ENCODE assay signal across 30 cellular contexts in genomic region chr1:91314643-91315042, GRCh38.
"Had no signal": no experiment of that assay in that cellular context is flagged by ENCODE, and none has a peak within 500 bp of the region (broad histone marks: within the 10 kb centered on the region; RNA-seq: fewer than 3 reads in every experiment).

No MANE protein-coding gene starts in this region.

- DNase-seq: hippocampal formation; kidney glomerular epithelial cell; left colon; left lung; mesendoderm; naive B cell; natural killer cell; nephron progenitor cell; occipital lobe; ovary; right lobe of liver; stimulated activated CD4-positive, alpha-beta T cell treated with anti-CD3 and anti-CD28 coated beads, Interleukin-15, amount 100 ng/mL, for 24 hours; stimulated activated CD4-positive, alpha-beta T cell treated with anti-CD3 and anti-CD28 coated beads, Interleukin-2, amount 100 ng/mL, for 24 hours; stimulated activated CD4-positive, alpha-beta T cell treated with anti-CD3 and anti-CD28 coated beads, Interleukin-4, amount 100 ng/mL, for 1 hour; stimulated activated naive B cell treated with anti-CD40 and anti-IgM and Interleukin-4, amounts not matched to agents 10 μg/mL and 1 μg/mL and 100 μg/mL, for 72 hours; tibial artery; trophoblast cell; upper lobe of right lung had no signal

- H3K27ac ChIP-seq: left lung, neural progenitor cell, neutrophil, ovary, right atrium auricular region, right lobe of liver, suprapubic skin, thoracic aorta, tibial artery, upper lobe of right lung had no signal

- H3K4me1 Mint-ChIP-seq: mesothelial cell of epicardium; naive B cell; natural killer cell; nephron progenitor cell; neural progenitor cell; stimulated activated naive B cell treated with anti-CD40 and anti-IgM and Interleukin-4, amounts not matched to agents 10 μg/mL and 1 μg/mL and 100 μg/mL, for 72 hours had no signal

- H3K27me3 ChIP-seq: left lung, neural progenitor cell, neutrophil, ovary, right atrium auricular region, right lobe of liver, suprapubic skin, tibial artery, upper lobe of right lung had no signal

- FAIRE-seq: keratinocyte, urothelium cell line had no signal

- H3K27me3 Mint-ChIP-seq: progenitor cell of endocrine pancreas; stimulated activated naive B cell treated with anti-CD40 and anti-IgM and Interleukin-4, amounts not matched to agents 10 μg/mL and 1 μg/mL and 100 μg/mL, for 72 hours had no signal

- H3K9me3 Mint-ChIP-seq: natural killer cell had no signal

- H3K27ac Mint-ChIP-seq: mesothelial cell of epicardium; naive B cell; natural killer cell; nephron progenitor cell; neural progenitor cell; progenitor cell of endocrine pancreas; stimulated activated naive B cell treated with anti-CD40 and anti-IgM and Interleukin-4, amounts not matched to agents 10 μg/mL and 1 μg/mL and 100 μg/mL, for 72 hours; stimulated activated naive CD8-positive, alpha-beta T cell treated with anti-CD3 and anti-CD28 coated beads, Interleukin-15, Interleukin-2, amounts not matched to agents 100 ng/mL and 50 ng/mL, for 24 hours had no signal

- H3K4me1 ChIP-seq: left lung, neural progenitor cell, right atrium auricular region, right lobe of liver, suprapubic skin, tibial artery, upper lobe of right lung had no signal

- H3K4me3 ChIP-seq: left lung, lung, neural progenitor cell, ovary, right atrium auricular region, right lobe of liver, smooth muscle cell, suprapubic skin, thoracic aorta, tibial artery, upper lobe of right lung had no signal

- H3K4me3 Mint-ChIP-seq: mesothelial cell of epicardium; naive B cell; natural killer cell; nephron progenitor cell; neural progenitor cell; stimulated activated naive B cell treated with anti-CD40 and anti-IgM and Interleukin-4, amounts not matched to agents 10 μg/mL and 1 μg/mL and 100 μg/mL, for 72 hours; stimulated activated naive CD8-positive, alpha-beta T cell treated with anti-CD3 and anti-CD28 coated beads, Interleukin-15, Interleukin-2, amounts not matched to agents 100 ng/mL and 50 ng/mL, for 24 hours had no signal

- H3K36me3 ChIP-seq: left lung, neutrophil, ovary, right atrium auricular region, right lobe of liver, suprapubic skin, thoracic aorta, tibial artery, upper lobe of right lung had no signal

- H3K9ac ChIP-seq: neural progenitor cell had no signal

- H3K4me2 ChIP-seq: neural progenitor cell, smooth muscle cell had no signal

- H3K9me3 ChIP-seq: neutrophil, right atrium auricular region, right lobe of liver, suprapubic skin, thoracic aorta, tibial artery, upper lobe of right lung had no signal

- H3K36me3 Mint-ChIP-seq: natural killer cell had no signal

- H2AFZ ChIP-seq: neural progenitor cell had no signal
